6 cellular contexts compared by ENCODE assay signal in the genomic region with DNA sequence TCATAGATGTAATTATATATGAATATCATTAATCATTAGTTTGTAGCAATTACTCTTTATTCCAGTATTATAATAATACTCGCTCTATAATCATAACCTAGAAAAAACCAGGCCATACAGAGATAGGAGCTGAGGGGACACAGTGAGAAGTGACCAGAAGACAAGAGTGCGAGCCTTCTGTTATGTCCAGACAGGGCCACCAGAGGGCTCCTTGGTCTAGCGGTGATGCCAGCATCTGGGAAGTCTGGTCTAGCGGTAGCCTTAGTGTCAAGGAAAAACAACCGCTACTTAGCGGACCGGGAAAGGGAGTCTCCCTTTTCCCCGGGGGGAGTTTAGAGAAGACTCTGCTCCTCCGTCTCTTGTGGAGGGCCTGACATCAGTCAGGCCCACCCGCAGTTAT. TPM values are rescaled to one million over a fixed set of nuclear protein-coding genes. Genes with fewer than 3 reads are reported as not detected.
A peak's percentile ranks its signal among the peaks of the same experiment; 100 is the strongest.
DNase-seq lines count a peak whose midpoint lies in the region; TF ChIP-seq lines count a peak whose summit lies in the region.
"Not testable (repeated sequence)": the region's sequence is repeated elsewhere in the genome, so short reads cannot be mapped to it uniquely, and the experiment has no call there.

No MANE protein-coding gene starts in this region.

- not testable (repeated sequence) for H3F3A ChIP-seq in SU-DHL-6 (ENCODE audit: insufficient read depth)

- H3K27me3 ChIP-seq in GM06990 (replicated peaks; ENCODE audit: control insufficient read depth, insufficient read depth, low read length); SU-DHL-6 (ENCODE audit: low read length): not testable (repeated sequence)

- peak; percentile 50 for TF ChIP-seq CTCF in GM06990 (IDR thresholded peaks at IDR 0.05; ENCODE audit: insufficient read depth, low read length, poor library complexity, severe bottlenecking)
- peak; percentile 12 for TF ChIP-seq CTCF in SU-DHL-6 (IDR thresholded peaks at IDR 0.05; ENCODE audit: insufficient read depth, low read length, poor library complexity, severe bottlenecking)
- TF ChIP-seq CTCF in fibroblast of villous mesenchyme (IDR thresholded peaks at IDR 0.05; ENCODE audit: insufficient read depth, low read depth, low read length): peak; percentile 60

- not testable (repeated sequence) for DNase-seq in GM06990 (ENCODE audit: extremely low read depth, insufficient read length)
- peak; percentile 36 for DNase-seq in activated naive CD4-positive, alpha-beta T cell treated with anti-CD3 and anti-CD28 coated beads, Interleukin-2, amount 50 U/mL, for 16 hours
- DNase-seq in fibroblast of villous mesenchyme (ENCODE audit: low read depth) (peak; percentile 49), midbrain (lab: John Stamatoyannopoulos, UW) (peak; percentile 41)
- DNase-seq in stimulated activated naive CD4-positive, alpha-beta T cell treated with Interleukin-2 at 50 U/mL for 16 hours (lab: John Stamatoyannopoulos, UW): peak; percentile 15

- H4K20me1 ChIP-seq in SU-DHL-6 (ENCODE audit: low read depth, low read length): not testable (repeated sequence)

- H3K79me2 ChIP-seq in SU-DHL-6 (ENCODE audit: insufficient read depth, low read length): not testable (repeated sequence)

- H3K4me2 ChIP-seq in SU-DHL-6 (ENCODE audit: low read depth, low read length, poor library complexity, severe bottlenecking): not testable (repeated sequence)

- H3K27ac ChIP-seq in SU-DHL-6 (ENCODE audit: low read depth, low read length): not testable (repeated sequence)

- H3K9me2 ChIP-seq in SU-DHL-6 (replicated peaks; ENCODE audit: insufficient read depth, low read length): not testable (repeated sequence)

- not testable (repeated sequence) for H3K4me3 ChIP-seq in GM06990 (replicated peaks; ENCODE audit: low read depth, low read length); SU-DHL-6 (ENCODE audit: insufficient read depth, low read length, poor library complexity, severe bottlenecking); fibroblast of villous mesenchyme (ENCODE audit: low read depth, low read length)

- H3K9ac ChIP-seq in SU-DHL-6 (ENCODE audit: low read length): not testable (repeated sequence)

- H3K36me3 ChIP-seq in GM06990 (ENCODE audit: control insufficient read depth, insufficient read depth, low read length); SU-DHL-6 (ENCODE audit: low read length): not testable (repeated sequence)

- not testable (repeated sequence) for H2AFZ ChIP-seq in SU-DHL-6 (ENCODE audit: low read depth, low read length, severe bottlenecking)

- not testable (repeated sequence) for H3K9me3 ChIP-seq in SU-DHL-6 (ENCODE audit: insufficient read depth, low read length)

RNA-seq across cellular contexts. Expression of a gene that starts 8.3 kb away (rescaled TPM):
- 11.9 and 14.7 TPM in 2 replicates for total RNA-seq in fibroblast of villous mesenchyme

RNA-seq across cellular contexts. Expression of a gene that starts 10.9 kb away (rescaled TPM):
- total RNA-seq in fibroblast of villous mesenchyme: 5.8 and 6.9 TPM in 2 replicates

RNA-seq across cellular contexts. Expression of a gene that starts 29.3 kb away (rescaled TPM):
- total RNA-seq in fibroblast of villous mesenchyme: 1.3 and 1.7 TPM in 2 replicates

RNA-seq across cellular contexts. Expression of a gene that starts 31.2 kb away (rescaled TPM):
- 12.2 and 22.9 TPM in 2 replicates for total RNA-seq in fibroblast of villous mesenchyme

RNA-seq across cellular contexts. Expression of a gene that starts 56.5 kb away (rescaled TPM):
- 6.4 and 6.5 TPM in 2 replicates for total RNA-seq in fibroblast of villous mesenchyme
